In genomic region chr1:234933475-234933874, GRCh38 we compare ENCODE assay signal across 8 cellular contexts.
A peak's percentile ranks its signal among the peaks of the same experiment; 100 is the strongest.
DNase-seq lines count a peak whose midpoint lies in the region; ATAC-seq lines count a peak whose summit lies in the region.

No MANE protein-coding gene starts in this region.

- no peaks in the 10 kb centered on the region for H3K27me3 Mint-ChIP-seq in naive B cell

- ATAC-seq in GM18499 (IDR thresholded peaks at IDR 0.05; ENCODE audit: insufficient read depth, unreplicated experiment) (peak; percentile 86), GM21619 (IDR thresholded peaks at IDR 0.05; ENCODE audit: unreplicated experiment) (peak; percentile 96), naive B cell (ENCODE audit: low read depth in 2 of 2) (peak; percentile 34 to 54)

- peak overlapping the region; percentile 34 for H3K27ac ChIP-seq in adipose tissue (ENCODE audit: low read depth, low read length)

- DNase-seq in LoVo (ENCODE audit: low spot score) (peak; percentile 14), naive B cell (no peak), NCI-H2029 treated with DMSO at 0.1 percent for 48 hours (lab: John Stamatoyannopoulos, UW) (no peak), NCI-H345 (lab: John Stamatoyannopoulos, UW) (no peak)
- DNase-seq in effector CD8-positive, alpha-beta T cell (lab: John Stamatoyannopoulos, UW), result no peak

- 22 to 43% (median 27%) methylated on average over 2 of the region's 2 CpGs for WGBS in adipose tissue, 3 donors

- H3K9me3 Mint-ChIP-seq in naive B cell, result no peaks in the 10 kb centered on the region

- H3K4me3 Mint-ChIP-seq in naive B cell, result peak overlapping the region in 2 of 8 donors; percentile 12 to 17

- H3K4me1 Mint-ChIP-seq in naive B cell, result peaks cover 11 to 24% (median 15%) of the 10 kb centered on the region in 3 donors

- H3K36me3 Mint-ChIP-seq in naive B cell, result no peaks in the 10 kb centered on the region

- peak overlapping the region in 1 of 6 donors; percentile 16 for H3K27ac Mint-ChIP-seq in naive B cell

Comparison
In these comparisons a context has a peak if more than half of its experiments do, and no peak if none do; other contexts are left out.
1. ATAC-seq: peak in every context shown above with its lines; median percentile 96 in GM21619; 86 in GM18499; 44 in naive B cell.